Comparison of ENCODE assay signal across 18 cellular contexts in genomic region chr14:24083462-24083861, GRCh38. TPM values are rescaled to one million over a fixed set of nuclear protein-coding genes. Genes with fewer than 3 reads are reported as not detected.
DNase-seq lines count a peak whose midpoint lies in the region; ATAC-seq, FAIRE-seq and TF ChIP-seq lines count a peak whose summit lies in the region.
"Had no signal": no experiment of that assay in that cellular context is flagged by ENCODE, and none has a peak within 500 bp of the region (broad histone marks: within the 10 kb centered on the region; RNA-seq: fewer than 3 reads in every experiment).

No MANE protein-coding gene starts in this region.

- H3K27me3 ChIP-seq in CD4-positive, alpha-beta T cell (ENCODE audit: control insufficient read depth, insufficient read depth, low read length) = no peaks in the 10 kb centered on the region
- H3K27me3 ChIP-seq in small intestine (ENCODE audit: control insufficient read depth in 2 of 2, insufficient read depth in 2 of 2, low read length in 2 of 2) = no peaks in the 10 kb centered on the region
- H3K27me3 ChIP-seq: BE2C had no signal

- CTCF ChIA-PET in CD4-positive, alpha-beta T cell (lab: Charles Lee) = no interaction called here

- H3K4me3 Mint-ChIP-seq in CD4-positive, alpha-beta T cell = peak overlapping the region; percentile 49
- H3K4me3 Mint-ChIP-seq: H9 had no signal

- peaks cover 0 to 9% of the 10 kb centered on the region in 2 donors for H3K4me1 ChIP-seq in small intestine (ENCODE audit: control insufficient read depth in 2 of 2, insufficient read depth in 1 of 2, low read depth in 1 of 2, low read length in 1 of 2)

- WGBS in small intestine, 3 donors = 44 to 80% (median 59%) methylated on average over 3 of the region's 3 CpGs

- POLR2A ChIA-PET in CD4-positive, alpha-beta T cell (lab: Charles Lee) = no interaction called here

- FAIRE-seq in D721Med (lab: Jason Lieb, UNC) = peak; percentile 32
- no peak for FAIRE-seq in small intestine (lab: Jason Lieb, UNC)
- FAIRE-seq: G401.6, GM12891 had no signal

- H3K4me3 ChIP-seq in small intestine (ENCODE audit: low read depth in 1 of 2, low read length in 2 of 2) = no peak overlapping the region

- H3K27me3 Mint-ChIP-seq in CD4-positive, alpha-beta T cell = no peaks in the 10 kb centered on the region
- H3K27me3 Mint-ChIP-seq: CD4-positive, CD25-positive, alpha-beta regulatory T cell had no signal

- peaks cover 24% of the 10 kb centered on the region for H3K4me1 Mint-ChIP-seq in CD4-positive, alpha-beta T cell (ENCODE audit: low read depth)

- ATAC-seq in CD4-positive, alpha-beta T cell (ENCODE audit: poor library complexity) = no peak
- ATAC-seq in left lobe of liver = peak; percentile 7

- H3K36me3 ChIP-seq in small intestine (ENCODE audit: control insufficient read depth in 2 of 2, insufficient read depth in 2 of 2, low read length in 2 of 2) = no peaks in the 10 kb centered on the region
- H3K36me3 ChIP-seq: BE2C had no signal

- H3K27ac ChIP-seq in CD4-positive, alpha-beta T cell (ENCODE audit: low read depth, low read length) = no peak overlapping the region
- no peak overlapping the region for H3K27ac ChIP-seq in small intestine (ENCODE audit: low read depth in 1 of 2, low read length in 1 of 2)
- H3K27ac ChIP-seq: KMS-11 had no signal

- H3K9me3 ChIP-seq in CD4-positive, alpha-beta T cell (ENCODE audit: control insufficient read depth, low read length) = no peaks in the 10 kb centered on the region
- no peaks in the 10 kb centered on the region for H3K9me3 ChIP-seq in small intestine (ENCODE audit: control insufficient read depth, low read depth)
- H3K9me3 ChIP-seq: BE2C had no signal

- TF ChIP-seq CTCF in CD4-positive, alpha-beta T cell (IDR thresholded peaks at IDR 0.05) = no peak
- TF ChIP-seq CTCF in D721Med (IDR thresholded peaks at IDR 0.05; ENCODE audit: insufficient read depth, missing control alignments) = no peak

- intact Hi-C loops in CD4-positive, alpha-beta T cell (cut with DNase I, micrococcal nuclease) = no loop called here
- intact Hi-C loops in posterior cingulate gyrus (cut with DNase I) = no loop called here

- DNase-seq in CD4-positive, alpha-beta T cell = no peak
- DNase-seq in D721Med (ENCODE audit: insufficient read length, low spot score) (no peak), left lobe of liver (ENCODE audit: low spot score) (no peak), small intestine (peak; percentile 39), posterior cingulate gyrus (no peak), hypothalamus (lab: John Stamatoyannopoulos, UW) (no peak)
- no peak for DNase-seq in activated CD4-positive, CD25-positive, alpha-beta regulatory T cell (lab: John Stamatoyannopoulos, UW)
- DNase-seq: BE2C; C1 segment of cervical spinal cord; Calu3; CD4-positive, CD25-positive, alpha-beta regulatory T cell; DMS 273 treated with DMSO at 0.1 percent for 48 hours; GOT3; H9 had no signal

- no peak overlapping the region for H3K27ac Mint-ChIP-seq in CD4-positive, alpha-beta T cell
- H3K27ac Mint-ChIP-seq: H9 had no signal

- no peaks in the 10 kb centered on the region for H3K36me3 Mint-ChIP-seq in CD4-positive, alpha-beta T cell (ENCODE audit: low read depth)
- H3K36me3 Mint-ChIP-seq: CD4-positive, CD25-positive, alpha-beta regulatory T cell had no signal

- no peaks in the 10 kb centered on the region for H3K9me3 Mint-ChIP-seq in CD4-positive, alpha-beta T cell
- H3K9me3 Mint-ChIP-seq: CD4-positive, CD25-positive, alpha-beta regulatory T cell; H9 had no signal

RNA-seq across cellular contexts. Expression of gene PCK2, which starts 10.6 kb away (rescaled TPM):
- total RNA-seq in CD4-positive, alpha-beta T cell = 1 to 10 TPM; 5.2 to 7.4 TPM
- total RNA-seq in left lobe of liver = 590 TPM
- 100 to 1,000 TPM; 227 to 870 (median 380) TPM for polyA plus RNA-seq in small intestine

RNA-seq across cellular contexts. Expression of gene CPNE6, which starts 12.1 kb away (rescaled TPM):
- total RNA-seq in CD4-positive, alpha-beta T cell = not detected
- total RNA-seq in left lobe of liver = 0.40 TPM
- polyA plus RNA-seq in small intestine = 10 to 100 TPM in 1 of 3 donors, 1 to 10 TPM in 2; 3.3 to 10.7 (median 5.1) TPM
- total RNA-seq: A172; Calu3; CD4-positive, CD25-positive, alpha-beta regulatory T cell; H9 had no signal
- polyA plus RNA-seq: CD4-positive, CD25-positive, alpha-beta regulatory T cell had no signal

RNA-seq across cellular contexts. Expression of gene DCAF11, which starts 31.1 kb away (rescaled TPM):
- 10 to 100 TPM; 74.8 to 75.3 TPM for total RNA-seq in CD4-positive, alpha-beta T cell
- total RNA-seq in left lobe of liver = 212 TPM
- polyA plus RNA-seq in small intestine = 100 to 1,000 TPM in 1 of 3 donors, 10 to 100 TPM in 2; 72.1 to 122 (median 76.3) TPM

RNA-seq across cellular contexts. Expression of gene NRL, which starts 31.3 kb away (rescaled TPM):
- 1 to 10 TPM; 1.6 to 1.9 TPM for total RNA-seq in CD4-positive, alpha-beta T cell
- 3.5 TPM for total RNA-seq in left lobe of liver
- 1 to 10 TPM; 2.4 to 4.0 (median 2.9) TPM for polyA plus RNA-seq in small intestine
- total RNA-seq: A172 had no signal

RNA-seq across cellular contexts. Expression of gene CARMIL3, which starts 31.7 kb away (rescaled TPM):
- under 1 TPM; 0.05 to 0.11 TPM for total RNA-seq in CD4-positive, alpha-beta T cell
- total RNA-seq in left lobe of liver = 2.0 TPM
- 1 to 10 TPM in 2 of 3 donors, under 1 TPM in 1; 0.81 to 1.4 (median 1.3) TPM for polyA plus RNA-seq in small intestine
- polyA plus RNA-seq: CD4-positive, CD25-positive, alpha-beta regulatory T cell had no signal

Comparison
In these comparisons a context has a peak if more than half of its experiments do, and no peak if none do; other contexts are left out.
1. RNA of gene PCK2, which starts 10.6 kb away (total RNA-seq): 590 TPM in left lobe of liver (single experiment); 5.2 to 7.4 TPM in CD4-positive, alpha-beta T cell; every median in the first group is over 10 times any median in the second.